16 cellular contexts compared by ENCODE assay signal in the genomic region with DNA sequence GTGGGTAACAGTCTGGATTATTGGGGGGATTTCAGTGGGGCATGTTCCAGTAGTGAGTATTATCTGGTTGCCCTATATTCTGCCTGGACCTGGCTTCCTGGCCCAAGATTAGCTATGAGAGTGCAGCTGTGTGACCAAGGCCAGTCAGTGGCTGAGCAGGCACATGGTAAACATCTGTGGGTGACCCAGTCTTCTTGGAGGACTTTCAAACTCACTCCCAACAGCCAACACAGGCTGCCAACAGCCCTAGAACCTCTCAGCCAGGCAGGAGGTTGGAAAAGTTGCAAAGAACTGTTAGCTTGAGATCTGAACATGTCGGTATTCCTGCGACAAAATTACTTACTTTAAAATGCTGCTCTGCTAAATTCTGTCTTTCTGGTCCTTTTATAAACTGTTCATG.
DNase-seq lines count a peak whose midpoint lies in the region; ATAC-seq and TF ChIP-seq lines count a peak whose summit lies in the region.
"Had no signal": no experiment of that assay in that cellular context is flagged by ENCODE, and none has a peak within 500 bp of the region (broad histone marks: within the 10 kb centered on the region; RNA-seq: fewer than 3 reads in every experiment).

No MANE protein-coding gene starts in this region.

- intact Hi-C loops in gastrocnemius medialis (cut with DNase I; ENCODE audit: low total_unique reads): no loop called here

- TF ChIP-seq CTCF in coronary artery (IDR thresholded peaks at IDR 0.05) (no peak), gastrocnemius medialis (IDR thresholded peaks at IDR 0.05 in 4 of 5, conservative IDR thresholded peaks at IDR 0.05 in 1 of 5) (no peak)

- in situ Hi-C loops in gastrocnemius medialis (cut with MboI; ENCODE audit: low sequenced_read_pairs in 4 of 4): no loop called here

- no peaks in the 10 kb centered on the region for H3K9me3 ChIP-seq in gastrocnemius medialis

- CTCF ChIA-PET in HEK293T (lab: Yijun Ruan, JAX): no interaction called here

- TF ChIP-seq POLR2A in gastrocnemius medialis (IDR thresholded peaks at IDR 0.05): no peak

- no peaks in the 10 kb centered on the region for H3K27me3 ChIP-seq in gastrocnemius medialis

- peaks cover 26 to 39% of the 10 kb centered on the region in 2 donors for H3K4me1 ChIP-seq in gastrocnemius medialis

- DNase-seq in Ammon's horn (ENCODE audit: low spot score) (peak; percentile 48), coronary artery (ENCODE audit: low spot score) (no peak), inferior parietal cortex (ENCODE audit: extremely low spot score) (peak; percentile 25), gastrocnemius medialis (peak; percentile 60), SKM-1 (lab: John Stamatoyannopoulos, UW; ENCODE audit: unreplicated experiment) (no peak), HUDEP-2 (lab: John Stamatoyannopoulos, UW; ENCODE audit: unreplicated experiment in 76 of 76) (no peak), HEK293T (ENCODE audit: extremely low spot score) (no peak)
- DNase-seq in stimulated activated CD4-positive, alpha-beta T cell treated with anti-CD3 and anti-CD28 coated beads, Interleukin-12 subunit alpha, Interleukin-12 subunit beta, amount 100 ng/mL, for 4 hours: no peak
- DNase-seq: activated CD8-positive, alpha-beta memory T cell treated with anti-CD3 and anti-CD28 coated beads, Interleukin-2, amount 50 U/mL, for 4 hours; activated naive CD8-positive, alpha-beta T cell treated with anti-CD3 and anti-CD28 coated beads, Interleukin-2, amount 50 U/mL, for 24 hours; DMS53; effector memory CD8-positive, alpha-beta T cell; NCI-H524; SIG-M5 had no signal

- POLR2A ChIA-PET in HEK293T (lab: Yijun Ruan, JAX): no interaction called here

- peak; percentile 87 to 95 for ATAC-seq in gastrocnemius medialis
- ATAC-seq: activated naive CD8-positive, alpha-beta T cell treated with anti-CD3 and anti-CD28 coated beads, Interleukin-2, amount 50 U/mL, for 24 hours; effector memory CD8-positive, alpha-beta T cell; GM12878 had no signal

- peak overlapping the region; percentile 47 to 81 for H3K27ac ChIP-seq in coronary artery
- peak overlapping the region; percentile 58 to 77 (median 60) for H3K27ac ChIP-seq in gastrocnemius medialis
- H3K27ac ChIP-seq: VCaP had no signal

- no peaks in the 10 kb centered on the region for H3K36me3 ChIP-seq in gastrocnemius medialis

- H3K4me3 ChIP-seq in coronary artery: no peak overlapping the region
- no peak overlapping the region for H3K4me3 ChIP-seq in gastrocnemius medialis
- H3K4me3 ChIP-seq: GM12878 had no signal

TF ChIP-seq in HEK293T, 16 proteins besides CTCF, POLR2A, EP300 and RAD21:
- TF ChIP-seq ZNF384 (IDR thresholded peaks at IDR 0.05) (no peak), SP1 (IDR thresholded peaks at IDR 0.05) (no peak), FOXA1 (IDR thresholded peaks at IDR 0.05) (no peak), LEF1 (IDR thresholded peaks at IDR 0.05; ENCODE audit: borderline replicate concordance) (no peak), ELF4 (IDR thresholded peaks at IDR 0.05) (no peak), FOXK2 (IDR thresholded peaks at IDR 0.05) (no peak), FOXM1 (IDR thresholded peaks at IDR 0.05; ENCODE audit: borderline replicate concordance) (no peak), CTBP1 (IDR thresholded peaks at IDR 0.05; ENCODE audit: borderline replicate concordance) (no peak), ARNT (IDR thresholded peaks at IDR 0.05) (no peak), L3MBTL2 (conservative IDR thresholded peaks at IDR 0.05) (no peak), HDGF (IDR thresholded peaks at IDR 0.05; ENCODE audit: borderline replicate concordance) (no peak), BHLHE40 (IDR thresholded peaks at IDR 0.05; ENCODE audit: borderline replicate concordance) (no peak), TARDBP (IDR thresholded peaks at IDR 0.05) (no peak), SUZ12 (IDR thresholded peaks at IDR 0.05) (no peak), NFRKB (IDR thresholded peaks at IDR 0.05) (no peak)
- TF ChIP-seq, protein P1, sequence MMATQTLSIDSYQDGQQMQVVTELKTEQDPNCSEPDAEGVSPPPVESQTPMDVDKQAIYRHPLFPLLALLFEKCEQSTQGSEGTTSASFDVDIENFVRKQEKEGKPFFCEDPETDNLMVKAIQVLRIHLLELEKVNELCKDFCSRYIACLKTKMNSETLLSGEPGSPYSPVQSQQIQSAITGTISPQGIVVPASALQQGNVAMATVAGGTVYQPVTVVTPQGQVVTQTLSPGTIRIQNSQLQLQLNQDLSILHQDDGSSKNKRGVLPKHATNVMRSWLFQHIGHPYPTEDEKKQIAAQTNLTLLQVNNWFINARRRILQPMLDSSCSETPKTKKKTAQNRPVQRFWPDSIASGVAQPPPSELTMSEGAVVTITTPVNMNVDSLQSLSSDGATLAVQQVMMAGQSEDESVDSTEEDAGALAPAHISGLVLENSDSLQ (IDR thresholded peaks at IDR 0.05): no peak

Comparison
In these comparisons a context has a peak if more than half of its experiments do, and no peak if none do; other contexts are left out.
1. DNase-seq: peak in Ammon's horn (single experiment), inferior parietal cortex (single experiment) and gastrocnemius medialis (2 of 2); none in coronary artery (single experiment), SKM-1 (single experiment), stimulated activated CD4-positive, alpha-beta T cell treated with anti-CD3 and anti-CD28 coated beads, Interleukin-12 subunit alpha, Interleukin-12 subunit beta, amount 100 ng/mL, for 4 hours (single experiment), HUDEP-2 (0 of 76) and HEK293T (single experiment).